Comparison of ENCODE assay signal across 1 cellular context in genomic region chrX:2552621-2553297, GRCh38.
TF ChIP-seq lines count a peak whose summit lies in the region.

No MANE protein-coding gene starts in this region.

TF ChIP-seq in IMR-90, 13 proteins besides CTCF, POLR2A, EP300 and RAD21:
- TF ChIP-seq RCOR1 (IDR thresholded peaks at IDR 0.05; ENCODE audit: insufficient replicate concordance, low read length) (no peak), MAFK (IDR thresholded peaks at IDR 0.05; ENCODE audit: low read depth, low read length) (no peak), MAZ (IDR thresholded peaks at IDR 0.05; ENCODE audit: borderline replicate concordance, low read depth, low read length) (no peak), ELK1 (IDR thresholded peaks at IDR 0.05; ENCODE audit: borderline replicate concordance, low read depth, low read length) (no peak)
